In the genomic region with DNA sequence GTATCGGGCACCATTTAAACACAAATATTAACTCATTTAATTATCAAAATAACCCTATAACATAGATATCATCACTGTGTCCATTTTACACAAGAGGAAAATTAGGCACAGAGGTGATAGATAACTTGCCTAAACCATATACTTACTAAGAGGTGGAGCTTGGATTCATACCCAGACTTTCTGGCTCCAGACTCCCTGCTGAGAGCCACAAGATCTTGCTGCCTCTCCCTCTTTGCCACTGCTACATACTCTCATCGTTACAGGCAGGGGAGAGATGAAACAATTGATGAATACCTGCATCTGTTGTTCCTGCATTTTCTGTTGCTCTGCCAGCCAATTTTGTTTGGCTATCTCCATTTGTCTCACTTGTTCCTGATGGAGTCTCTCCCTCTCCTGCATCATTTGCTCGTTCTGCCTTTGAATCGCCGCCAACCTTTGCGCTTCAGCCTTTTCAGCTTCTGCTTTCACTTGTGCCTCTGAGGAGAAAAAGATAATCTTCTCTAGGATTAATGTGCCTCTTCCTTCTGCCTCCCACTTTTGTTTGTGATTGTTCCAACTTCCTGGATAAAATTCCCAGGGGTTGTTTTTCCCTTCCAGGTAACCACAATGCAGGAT, we compare ENCODE assay signal across 13 cellular contexts. TPM values are rescaled to one million over a fixed set of nuclear protein-coding genes. Genes with fewer than 3 reads are reported as not detected.
DNase-seq lines count a peak whose midpoint lies in the region; ATAC-seq and TF ChIP-seq lines count a peak whose summit lies in the region.
"Had no signal": no experiment of that assay in that cellular context is flagged by ENCODE, and none has a peak within 500 bp of the region (broad histone marks: within the 10 kb centered on the region; RNA-seq: fewer than 3 reads in every experiment).

No MANE protein-coding gene starts in this region.

- no peaks in the 10 kb centered on the region for H3K9me2 ChIP-seq in SK-N-SH

- H3K27me3 ChIP-seq in SK-N-SH (ENCODE audit: insufficient read depth) = no peaks in the 10 kb centered on the region
- H3K27me3 ChIP-seq in left ventricle myocardium inferior (ENCODE audit: low read depth) = no peaks in the 10 kb centered on the region
- no peaks in the 10 kb centered on the region for H3K27me3 ChIP-seq in transverse colon
- H3K27me3 ChIP-seq in ascending aorta = no peaks in the 10 kb centered on the region
- H3K27me3 ChIP-seq: BLaER1 treated with 17β-estradiol and CSF1 and Interleukin-3, amounts not matched to agents 10 nM and 100 nM; dorsolateral prefrontal cortex had no signal

- H3K4me3 Mint-ChIP-seq in activated T-cell treated with anti-CD3 and anti-CD28 coated beads, Interleukin-2, amount 50 U/mL, for 24 hours = peak overlapping the region; percentile 13

- H3K4me1 Mint-ChIP-seq in activated T-cell treated with anti-CD3 and anti-CD28 coated beads, Interleukin-2, amount 50 U/mL, for 24 hours (ENCODE audit: low read depth) = peaks cover 79% of the 10 kb centered on the region

- peaks cover 7% of the 10 kb centered on the region for H3K9me3 Mint-ChIP-seq in activated T-cell treated with anti-CD3 and anti-CD28 coated beads, Interleukin-2, amount 50 U/mL, for 24 hours

- POLR2A ChIA-PET in SK-N-SH (lab: Yijun Ruan, JAX) = no interaction called here

- peaks cover 4 to 20% of the 10 kb centered on the region in 2 experiments; a peak in 2 of 4 replicates for H3K4me1 ChIP-seq in SK-N-SH (ENCODE audit: control insufficient read depth in 1 of 2, insufficient read depth in 2 of 2, low read depth in 1 of 2, low read length in 1 of 2)
- H3K4me1 ChIP-seq in left ventricle myocardium inferior = peaks cover 39% of the 10 kb centered on the region
- H3K4me1 ChIP-seq in transverse colon = peaks cover 0 to 34% (median 4%) of the 10 kb centered on the region in 4 donors
- peaks cover 0 to 4% of the 10 kb centered on the region in 2 donors for H3K4me1 ChIP-seq in ascending aorta

- TF ChIP-seq RAD21 in SK-N-SH (IDR thresholded peaks at IDR 0.05; ENCODE audit: low read length) = no peak

- peak overlapping the region; percentile 53 for H3K27ac Mint-ChIP-seq in activated T-cell treated with anti-CD3 and anti-CD28 coated beads, Interleukin-2, amount 50 U/mL, for 24 hours

- peaks cover 88% of the 10 kb centered on the region for H3K36me3 Mint-ChIP-seq in activated T-cell treated with anti-CD3 and anti-CD28 coated beads, Interleukin-2, amount 50 U/mL, for 24 hours (ENCODE audit: low read depth)

- H4K20me1 ChIP-seq in SK-N-SH (ENCODE audit: insufficient read depth) = no peaks in the 10 kb centered on the region
- H4K20me1 ChIP-seq: BLaER1 treated with 17β-estradiol and CSF1 and Interleukin-3, amounts not matched to agents 10 nM and 100 nM had no signal

- H3K36me3 ChIP-seq in SK-N-SH (replicated peaks in 1 of 2; ENCODE audit: control insufficient read depth in 1 of 2, insufficient read depth in 2 of 2, low read length in 1 of 2) (no peaks in the 10 kb centered on the region), left ventricle myocardium inferior (no peaks in the 10 kb centered on the region), transverse colon (no peaks in the 10 kb centered on the region), ascending aorta (no peaks in the 10 kb centered on the region)
- H3K36me3 ChIP-seq: BLaER1 treated with 17β-estradiol and CSF1 and Interleukin-3, amounts not matched to agents 10 nM and 100 nM had no signal

- TF ChIP-seq CTCF in SK-N-SH (IDR thresholded peaks at IDR 0.05) (no peak), left ventricle myocardium inferior (IDR thresholded peaks at IDR 0.05; ENCODE audit: borderline replicate concordance) (no peak), transverse colon (IDR thresholded peaks at IDR 0.05) (no peak), ascending aorta (IDR thresholded peaks at IDR 0.05) (no peak)

- H3F3A ChIP-seq in SK-N-SH (replicated peaks; ENCODE audit: insufficient read depth) = no peaks in the 10 kb centered on the region

- H3K27ac ChIP-seq in SK-N-SH (ENCODE audit: low read depth in 2 of 2, low read length in 1 of 2) (peak overlapping the region in 1 of 2 experiments; percentile 22; a peak in 2 of 4 replicates), left ventricle myocardium inferior (replicated peaks) (peak overlapping the region; percentile 66), transverse colon (peak overlapping the region in 3 of 4 donors; percentile 18 to 56 (median 39)), ascending aorta (no peak overlapping the region)
- H3K27ac ChIP-seq: BLaER1 treated with 17β-estradiol and CSF1 and Interleukin-3, amounts not matched to agents 10 nM and 100 nM had no signal

- H3K4me2 ChIP-seq in SK-N-SH = 0 out of 2 replicates have a peak overlapping the region, but pooled peaks have one; percentile 6
- H3K4me2 ChIP-seq: BLaER1 treated with 17β-estradiol and CSF1 and Interleukin-3, amounts not matched to agents 10 nM and 100 nM had no signal

- intact Hi-C loops in left ventricle myocardium inferior (cut with micrococcal nuclease) = no loop called here
- intact Hi-C loops in transverse colon (cut with DNase I; ENCODE audit: low total_unique reads) = no loop called here
- intact Hi-C loops in ascending aorta (cut with DNase I) = no loop called here

- no peak overlapping the region for H2AFZ ChIP-seq in SK-N-SH (ENCODE audit: low read depth)

- 0 out of 2 replicates have a peak overlapping the region, but pooled peaks have one; percentile 5 for H3K9ac ChIP-seq in SK-N-SH
- H3K9ac ChIP-seq: BLaER1 treated with 17β-estradiol and CSF1 and Interleukin-3, amounts not matched to agents 10 nM and 100 nM had no signal

- WGBS in SK-N-SH (ENCODE audit: low lambda C conversion rate) = 74% methylated on average over 6 of the region's 6 CpGs
- WGBS in transverse colon (ENCODE audit: low coverage in 1 of 2), 2 donors = 37 to 40% methylated on average over 6 of the region's 6 CpGs

- TF ChIP-seq EP300 in SK-N-SH (IDR thresholded peaks at IDR 0.05; ENCODE audit: borderline replicate concordance in 1 of 2, low read depth in 1 of 2, low read length in 1 of 2) (no peak), transverse colon (IDR thresholded peaks at IDR 0.05; ENCODE audit: low read depth) (no peak)

- TF ChIP-seq POLR2A in transverse colon (IDR thresholded peaks at IDR 0.05) = no peak

- H3K4me3 ChIP-seq in SK-N-SH (ENCODE audit: low read depth in 2 of 2, low read length in 1 of 2) (no peak overlapping the region), left ventricle myocardium inferior (peak overlapping the region; percentile 48), transverse colon (peak overlapping the region in 2 of 4 donors; percentile 10 to 27), ascending aorta (peak overlapping the region in 1 of 2 donors; percentile 31)
- H3K4me3 ChIP-seq: BLaER1 treated with 17β-estradiol and CSF1 and Interleukin-3, amounts not matched to agents 10 nM and 100 nM; mucosa of descending colon had no signal

- no peaks in the 10 kb centered on the region for H3K9me3 ChIP-seq in SK-N-SH
- H3K9me3 ChIP-seq in left ventricle myocardium inferior (replicated peaks) = no peaks in the 10 kb centered on the region
- H3K9me3 ChIP-seq in transverse colon = no peaks in the 10 kb centered on the region
- H3K9me3 ChIP-seq in ascending aorta = no peaks in the 10 kb centered on the region
- H3K9me3 ChIP-seq: mucosa of descending colon had no signal

- in situ Hi-C loops in transverse colon (cut with MboI; ENCODE audit: low pct_ligation_motif_present in 1 of 4, low pct_unique_long_range_greater_than_20kb in 1 of 4, low sequenced_read_pairs in 3 of 4) = no loop called here

- no peak for DNase-seq in activated T-cell treated with anti-CD3 and anti-CD28 coated beads, Interleukin-2, amount 50 U/mL, for 24 hours
- DNase-seq in activated T-cell treated with anti-CD3 and anti-CD28 coated beads for 4 hours = no peak
- DNase-seq in SK-N-SH = no peak
- peak; percentile 26 for DNase-seq in left ventricle myocardium inferior
- no peak for DNase-seq in transverse colon
- DNase-seq in GM19238 (ENCODE audit: insufficient read length, low spot score) = no peak
- DNase-seq in ascending aorta (ENCODE audit: low spot score in 2 of 2) = no peak
- DNase-seq: T-helper 9 cell had no signal

- CTCF ChIA-PET in SK-N-SH (lab: Yijun Ruan, JAX) = interaction anchor here (1.0 kb wide), 1 partner anchor 221 kb away, joined by 3 read pairs; no protein-coding TSS in a partner anchor

- no peaks in the 10 kb centered on the region for H3K27me3 Mint-ChIP-seq in activated T-cell treated with anti-CD3 and anti-CD28 coated beads, Interleukin-2, amount 50 U/mL, for 24 hours

- ATAC-seq in HG02840 (IDR thresholded peaks at IDR 0.05; ENCODE audit: low FRiP score, unreplicated experiment) = no peak

- H3K79me2 ChIP-seq in SK-N-SH (ENCODE audit: insufficient read depth) = no peaks in the 10 kb centered on the region

TF ChIP-seq in SK-N-SH, 30 proteins besides CTCF, POLR2A, EP300 and RAD21 (continues in another document):
- TF ChIP-seq, protein P1, sequence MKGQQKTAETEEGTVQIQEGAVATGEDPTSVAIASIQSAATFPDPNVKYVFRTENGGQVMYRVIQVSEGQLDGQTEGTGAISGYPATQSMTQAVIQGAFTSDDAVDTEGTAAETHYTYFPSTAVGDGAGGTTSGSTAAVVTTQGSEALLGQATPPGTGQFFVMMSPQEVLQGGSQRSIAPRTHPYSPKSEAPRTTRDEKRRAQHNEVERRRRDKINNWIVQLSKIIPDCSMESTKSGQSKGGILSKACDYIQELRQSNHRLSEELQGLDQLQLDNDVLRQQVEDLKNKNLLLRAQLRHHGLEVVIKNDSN (IDR thresholded peaks at IDR 0.05; ENCODE audit: borderline replicate concordance, low read depth) = no peak
- TF ChIP-seq ELF1 (IDR thresholded peaks at IDR 0.05) = no peak
- TF ChIP-seq RXRA (IDR thresholded peaks at IDR 0.05; ENCODE audit: borderline replicate concordance, low read depth) = no peak
- no peak for TF ChIP-seq USF2 (IDR thresholded peaks at IDR 0.05; ENCODE audit: borderline replicate concordance, low read depth, low read length)
- no peak for TF ChIP-seq MXI1 (IDR thresholded peaks at IDR 0.05; ENCODE audit: low read depth, low read length)
- TF ChIP-seq MEF2A (IDR thresholded peaks at IDR 0.05; ENCODE audit: borderline replicate concordance, low read depth) = no peak
- no peak for TF ChIP-seq GABPA (IDR thresholded peaks at IDR 0.05; ENCODE audit: low read depth)

RNA-seq across cellular contexts. Expression of gene GBP5, which starts 10.6 kb away (rescaled TPM):
- 0.08 TPM in 2 replicates for polyA plus RNA-seq in SK-N-SH (2012; rRNA removed)
- polyA plus RNA-seq in SK-N-SH (2012; cell fraction: cytosol; rRNA removed) = 0.10 TPM in 2 replicates
- polyA plus RNA-seq in SK-N-SH (2012; cell fraction: nucleus; rRNA removed) = 0.08 and 0.18 TPM in 2 replicates
- total RNA-seq in left ventricle myocardium inferior (0.44 TPM), transverse colon (1 to 10 TPM in 2 of 4 donors, not detected in 2; 1.5 to 7.3 TPM), ascending aorta (not detected)
- total RNA-seq: HT-29 had no signal

Comparison
In these comparisons a context has a peak if more than half of its experiments do, and no peak if none do; other contexts are left out.
1. H3K27ac ChIP-seq: peak in left ventricle myocardium inferior (single experiment) and transverse colon (3 of 4); none in ascending aorta (0 of 2).